12 cellular contexts compared by ENCODE assay signal in the genomic region with DNA sequence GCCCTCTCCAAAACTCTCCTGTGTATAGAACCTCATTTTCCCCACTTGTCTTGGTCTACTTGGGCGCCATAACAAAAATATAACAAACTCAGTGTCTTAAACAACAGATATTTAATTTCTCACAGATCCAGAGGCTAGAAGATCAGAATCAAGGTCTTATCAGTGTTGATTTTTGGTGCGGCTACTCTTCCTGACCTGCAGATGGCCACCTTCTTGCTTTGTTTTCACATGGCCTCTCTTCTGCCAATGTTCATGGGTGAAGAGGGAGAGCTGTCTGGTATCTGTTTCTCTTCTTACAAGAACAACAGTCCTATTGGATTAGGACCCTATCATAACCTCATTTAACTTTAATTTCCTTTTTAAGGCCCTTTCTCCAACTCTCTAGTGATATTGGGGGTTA.
DNase-seq lines count a peak whose midpoint lies in the region; ATAC-seq and TF ChIP-seq lines count a peak whose summit lies in the region.
"Had no signal": no experiment of that assay in that cellular context is flagged by ENCODE, and none has a peak within 500 bp of the region (broad histone marks: within the 10 kb centered on the region; RNA-seq: fewer than 3 reads in every experiment).

No MANE protein-coding gene starts in this region.

- no peaks in the 10 kb centered on the region for H3K36me3 Mint-ChIP-seq in endodermal cell (ENCODE audit: low read depth)
- H3K36me3 Mint-ChIP-seq in natural killer cell treated with Interleukin-12 subunit alpha and Interleukin-12 subunit beta and Interleukin-15 and Interleukin-18, amount 100 ng/mL, for 72 hours: no peaks in the 10 kb centered on the region
- H3K36me3 Mint-ChIP-seq: mesothelial cell of epicardium had no signal

- H3K27ac Mint-ChIP-seq in endodermal cell: no peak overlapping the region
- H3K27ac Mint-ChIP-seq in natural killer cell treated with Interleukin-12 subunit alpha and Interleukin-12 subunit beta and Interleukin-15 and Interleukin-18, amount 100 ng/mL, for 72 hours: no peak overlapping the region
- H3K27ac Mint-ChIP-seq: mesothelial cell of epicardium had no signal

- no peak for ATAC-seq in HG03139 (IDR thresholded peaks at IDR 0.05; ENCODE audit: unreplicated experiment)
- ATAC-seq in natural killer cell treated with Interleukin-12 subunit alpha and Interleukin-12 subunit beta and Interleukin-15 and Interleukin-18, amount 100 ng/mL, for 72 hours: no peak

- H3K27ac ChIP-seq in endodermal cell (ENCODE audit: low read depth, low read length): no peak overlapping the region
- H3K27ac ChIP-seq: BLaER1 had no signal

- H3K27me3 Mint-ChIP-seq in endodermal cell (ENCODE audit: insufficient read depth): no peaks in the 10 kb centered on the region
- no peaks in the 10 kb centered on the region for H3K27me3 Mint-ChIP-seq in natural killer cell treated with Interleukin-12 subunit alpha and Interleukin-12 subunit beta and Interleukin-15 and Interleukin-18, amount 100 ng/mL, for 72 hours

- TF ChIP-seq CTCF in endodermal cell (conservative IDR thresholded peaks at IDR 0.05) (peak; percentile 79), retinal pigment epithelial cell (conservative IDR thresholded peaks at IDR 0.05; ENCODE audit: low read depth, low read length) (peak; percentile 33)

- H3K9me3 Mint-ChIP-seq in endodermal cell: peaks cover 2% of the 10 kb centered on the region
- peaks cover 10% of the 10 kb centered on the region for H3K9me3 Mint-ChIP-seq in natural killer cell treated with Interleukin-12 subunit alpha and Interleukin-12 subunit beta and Interleukin-15 and Interleukin-18, amount 100 ng/mL, for 72 hours
- H3K9me3 Mint-ChIP-seq: mesothelial cell of epicardium had no signal

- H3K4me3 ChIP-seq in endodermal cell (ENCODE audit: low read length) (no peak overlapping the region), retinal pigment epithelial cell (ENCODE audit: low read length) (no peak overlapping the region)
- H3K4me3 ChIP-seq: BLaER1 had no signal

- H3K4me1 ChIP-seq in endodermal cell (ENCODE audit: control insufficient read depth, insufficient read depth, low read length): no peaks in the 10 kb centered on the region

- no peaks in the 10 kb centered on the region for H3K27me3 ChIP-seq in endodermal cell (ENCODE audit: control insufficient read depth, insufficient read depth, low read length, poor library complexity, severe bottlenecking)
- H3K27me3 ChIP-seq: BLaER1 had no signal

- H3K9me3 ChIP-seq in endodermal cell (ENCODE audit: control insufficient read depth, low read length): no peaks in the 10 kb centered on the region
- H3K9me3 ChIP-seq: BLaER1 had no signal

- no peak overlapping the region for H3K4me3 Mint-ChIP-seq in endodermal cell
- H3K4me3 Mint-ChIP-seq in natural killer cell treated with Interleukin-12 subunit alpha and Interleukin-12 subunit beta and Interleukin-15 and Interleukin-18, amount 100 ng/mL, for 72 hours: no peak overlapping the region
- H3K4me3 Mint-ChIP-seq: mesothelial cell of epicardium had no signal

- H3K4me1 Mint-ChIP-seq in endodermal cell: peaks cover 6% of the 10 kb centered on the region
- H3K4me1 Mint-ChIP-seq in natural killer cell treated with Interleukin-12 subunit alpha and Interleukin-12 subunit beta and Interleukin-15 and Interleukin-18, amount 100 ng/mL, for 72 hours (ENCODE audit: low read depth in 2 of 2): no peaks in the 10 kb centered on the region

- no peak overlapping the region for H3K9ac ChIP-seq in endodermal cell (ENCODE audit: extremely low read depth, low read length, poor library complexity, severe bottlenecking)
- H3K9ac ChIP-seq: BLaER1 had no signal

- WGBS in endodermal cell (ENCODE audit: insufficient coverage in 1 of 2, insufficient read length in 1 of 2), 2 experiments: 69 to 86% methylated on average over 1 to 2 of the region's 2 CpGs

- DNase-seq in SIG-M5 treated with dmso at 0.1 percent for 504 hours (lab: John Stamatoyannopoulos, UW; ENCODE audit: unreplicated experiment): peak; percentile 2
- DNase-seq in SIG-M5 (lab: John Stamatoyannopoulos, UW): no peak
- DNase-seq in NCI-H226: peak; percentile 11
- DNase-seq in endodermal cell: no peak
- DNase-seq in retinal pigment epithelial cell (ENCODE audit: low read depth): no peak
- DNase-seq in NCI-H2107 treated with DMSO at 0.1 percent for 48 hours (lab: John Stamatoyannopoulos, UW; ENCODE audit: unreplicated experiment): no peak
- no peak for DNase-seq in natural killer cell treated with Interleukin-12 subunit alpha and Interleukin-12 subunit beta and Interleukin-15 and Interleukin-18, amount 100 ng/mL, for 72 hours (ENCODE audit: low spot score)
- DNase-seq: activated CD4-positive, alpha-beta T cell treated with anti-CD3 and anti-CD28 coated beads, Interleukin-2, amount 50 U/mL, for 4 hours; NCI-H510A had no signal

- H3K36me3 ChIP-seq in endodermal cell (ENCODE audit: control insufficient read depth, insufficient read depth, low read length): no peaks in the 10 kb centered on the region
- H3K36me3 ChIP-seq: BLaER1 had no signal

Comparison
In these comparisons a context has a peak if more than half of its experiments do, and no peak if none do; other contexts are left out.
1. DNase-seq: peak in SIG-M5 treated with dmso at 0.1 percent for 504 hours (single experiment) and NCI-H226 (single experiment); none in SIG-M5 (single experiment), endodermal cell (single experiment), retinal pigment epithelial cell (single experiment), NCI-H2107 treated with DMSO at 0.1 percent for 48 hours (single experiment) and natural killer cell treated with Interleukin-12 subunit alpha and Interleukin-12 subunit beta and Interleukin-15 and Interleukin-18, amount 100 ng/mL, for 72 hours (single experiment).